In genomic region chr19:8404391-8405151, GRCh38 we compare ENCODE assay signal across 12 cellular contexts. TPM values are rescaled to one million over a fixed set of nuclear protein-coding genes. Genes with fewer than 3 reads are reported as not detected.
"Had no signal": no experiment of that assay in that cellular context is flagged by ENCODE, and none has a peak within 500 bp of the region (broad histone marks: within the 10 kb centered on the region; RNA-seq: fewer than 3 reads in every experiment).

No MANE protein-coding gene starts in this region.

- H3K4me1 ChIP-seq: gastrocnemius medialis, stomach had no signal

- H3K4me3 ChIP-seq: gastrocnemius medialis, stomach, thoracic aorta had no signal

- H3K27me3 ChIP-seq: gastrocnemius medialis, sigmoid colon, stomach had no signal

- H3K9me3 ChIP-seq: gastrocnemius medialis, sigmoid colon, stomach, thoracic aorta had no signal

- H3K27ac ChIP-seq: gastrocnemius medialis, stomach, thoracic aorta had no signal

- ATAC-seq: naive thymus-derived CD8-positive, alpha-beta T cell had no signal

- DNase-seq: activated CD4-positive, alpha-beta T cell treated with anti-CD3 and anti-CD28 coated beads, Interleukin-2, amount 10 ng/mL, durations not matched to agents 7 days and 5 days; activated CD8-positive, alpha-beta memory T cell treated with anti-CD3 and anti-CD28 coated beads for 24 hours; activated naive CD4-positive, alpha-beta T cell treated with anti-CD3 and anti-CD28 coated beads for 36 hours; gastrocnemius medialis; mesenchymal stem cell; naive thymus-derived CD8-positive, alpha-beta T cell; sigmoid colon; stimulated activated CD4-positive, alpha-beta T cell treated with anti-CD3 and anti-CD28 coated beads, Interleukin-12 subunit alpha, Interleukin-12 subunit beta, amount 100 ng/mL, for 4 hours; stimulated activated CD4-positive, alpha-beta T cell treated with anti-CD3 and anti-CD28 coated beads, Interleukin-2, amount 100 ng/mL, for 24 hours; stomach; SW 1271 had no signal

RNA-seq across cellular contexts. Expression of gene ANGPTL4, which starts 40.6 kb away (rescaled TPM):
- total RNA-seq: activated CD4-positive, alpha-beta T cell treated with anti-CD3 and anti-CD28 coated beads, Interleukin-2, amount 10 ng/mL, durations not matched to agents 7 days and 5 days; activated naive CD4-positive, alpha-beta T cell treated with anti-CD3 and anti-CD28 coated beads for 36 hours; naive thymus-derived CD8-positive, alpha-beta T cell had no signal
